12 cellular contexts compared by ENCODE assay signal in the genomic region with DNA sequence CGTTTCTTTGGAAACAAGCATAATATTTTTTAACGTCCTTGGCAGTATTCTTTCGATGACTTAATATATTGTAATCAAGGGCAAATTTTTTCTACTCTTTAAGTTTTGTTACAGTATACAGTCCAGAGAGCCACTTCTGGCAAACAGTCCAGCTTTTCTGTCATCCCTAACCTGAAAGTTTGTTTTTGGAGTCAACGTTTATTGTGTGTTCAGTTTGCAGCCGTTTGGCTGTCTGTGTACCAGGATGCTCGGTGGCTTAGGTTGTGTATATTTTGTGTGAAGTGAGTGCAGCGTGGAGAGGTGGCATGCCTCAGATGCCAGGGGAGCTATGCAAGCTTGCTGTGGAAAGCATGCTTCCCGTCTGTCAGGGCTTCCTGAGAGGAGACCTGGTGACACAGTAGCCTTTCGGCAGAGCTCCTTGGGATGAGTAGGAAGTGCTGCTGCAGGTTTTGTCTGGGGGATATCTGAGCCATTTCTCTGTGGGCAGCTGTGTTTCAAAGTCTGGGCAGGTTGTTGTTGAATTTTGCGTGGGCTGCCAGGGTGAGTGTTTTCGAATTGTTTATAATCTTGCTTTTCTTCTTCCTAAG. TPM values are rescaled to one million over a fixed set of nuclear protein-coding genes. Genes with fewer than 3 reads are reported as not detected.
DNase-seq lines count a peak whose midpoint lies in the region; ATAC-seq and TF ChIP-seq lines count a peak whose summit lies in the region.
"Had no signal": no experiment of that assay in that cellular context is flagged by ENCODE, and none has a peak within 500 bp of the region (broad histone marks: within the 10 kb centered on the region; RNA-seq: fewer than 3 reads in every experiment).

No MANE protein-coding gene starts in this region.

- H3K4me3 ChIP-seq in gastroesophageal sphincter (peak overlapping the region; percentile 8 to 28), dorsolateral prefrontal cortex (peak overlapping the region in 11 of 59 donors; percentile 2 to 31 (median 13))

- ATAC-seq in WTC11, result no peak
- peak; percentile 63 for ATAC-seq in gastroesophageal sphincter
- no peak for ATAC-seq in HG03280 (IDR thresholded peaks at IDR 0.05; ENCODE audit: unreplicated experiment)
- ATAC-seq in HG03095 (IDR thresholded peaks at IDR 0.05; ENCODE audit: unreplicated experiment), result no peak

- CTCF ChIA-PET in WTC11 (lab: Charles Lee), result interaction anchor here (0.6 to 2.7 kb wide), 18 partner anchors 10 to 1825 kb away, joined by 3 to 26 read pairs (median 5); a partner anchor contains a TSS

- peaks cover 0 to 7% of the 10 kb centered on the region in 2 donors for H3K36me3 ChIP-seq in gastroesophageal sphincter

- no peak overlapping the region for H3K4me3 Mint-ChIP-seq in WTC11
- H3K4me3 Mint-ChIP-seq in neural crest cell, result no peak overlapping the region
- no peak overlapping the region for H3K4me3 Mint-ChIP-seq in glutamatergic neuron (ENCODE audit: unreplicated experiment)
- H3K4me3 Mint-ChIP-seq: B cell, naive B cell had no signal

- no peaks in the 10 kb centered on the region for H3K27me3 Mint-ChIP-seq in WTC11 (ENCODE audit: low read depth)
- no peaks in the 10 kb centered on the region for H3K27me3 Mint-ChIP-seq in neural crest cell (ENCODE audit: low read depth)
- H3K27me3 Mint-ChIP-seq in glutamatergic neuron (ENCODE audit: unreplicated experiment), result peaks cover 1% of the 10 kb centered on the region
- H3K27me3 Mint-ChIP-seq: B cell, naive B cell had no signal

- POLR2A ChIA-PET in WTC11 (lab: Charles Lee), result no interaction called here

- in situ Hi-C loops in ACHN (cut with HindIII; ENCODE audit: low pct_ligation_motif_present, low pct_unique_long_range_greater_than_20kb, low sequenced_read_pairs), result no loop called here

- H3K27me3 ChIP-seq in gastroesophageal sphincter (no peaks in the 10 kb centered on the region), dorsolateral prefrontal cortex (no peaks in the 10 kb centered on the region)

- peak overlapping the region; percentile 81 to 96 (median 82) for H3K27ac ChIP-seq in gastroesophageal sphincter
- H3K27ac ChIP-seq in dorsolateral prefrontal cortex, result peak overlapping the region in 7 of 59 donors; percentile 3 to 48 (median 34)

- no peak for TF ChIP-seq EP300 in gastroesophageal sphincter (IDR thresholded peaks at IDR 0.05)

- H3K36me3 Mint-ChIP-seq in WTC11 (no peaks in the 10 kb centered on the region), neural crest cell (ENCODE audit: low read depth) (peaks cover 7% of the 10 kb centered on the region), glutamatergic neuron (ENCODE audit: unreplicated experiment) (no peaks in the 10 kb centered on the region)
- H3K36me3 Mint-ChIP-seq: naive B cell had no signal

- H3K9me3 ChIP-seq in gastroesophageal sphincter, result no peaks in the 10 kb centered on the region

- no peak for TF ChIP-seq CTCF in WTC11 (IDR thresholded peaks at IDR 0.05)
- no peak for TF ChIP-seq CTCF in gastroesophageal sphincter (IDR thresholded peaks at IDR 0.05)
- TF ChIP-seq CTCF in neural crest cell (conservative IDR thresholded peaks at IDR 0.05), result no peak
- no peak for TF ChIP-seq CTCF in dorsolateral prefrontal cortex (IDR thresholded peaks at IDR 0.05 in 54 of 56, conservative IDR thresholded peaks at IDR 0.05 in 2 of 56; ENCODE audit: low read depth in 1 of 56, partially characterized antibody in 56 of 56)
- no peak for TF ChIP-seq CTCF in glutamatergic neuron (IDR thresholded peaks at IDR 0.05; ENCODE audit: partially characterized antibody, unreplicated experiment)

- TF ChIP-seq POLR2A in gastroesophageal sphincter (IDR thresholded peaks at IDR 0.05), result no peak

- DNase-seq in ACHN, result peak; percentile 64
- no peak for DNase-seq in WTC11 (ENCODE audit: low spot score)
- no peak for DNase-seq in neural crest cell (ENCODE audit: low read depth, low spot score)
- DNase-seq in dorsolateral prefrontal cortex, result no peak
- no peak for DNase-seq in glutamatergic neuron
- DNase-seq: effector CD4-positive, alpha-beta T cell; naive B cell; SHP77 had no signal

- 12 to 19% methylated on average over 8 to 9 of the region's 11 CpGs for WGBS in gastroesophageal sphincter (ENCODE audit: low coverage in 1 of 2), 2 donors

- H3K9me3 Mint-ChIP-seq in WTC11 (no peaks in the 10 kb centered on the region), neural crest cell (no peaks in the 10 kb centered on the region), glutamatergic neuron (ENCODE audit: unreplicated experiment) (no peaks in the 10 kb centered on the region)
- H3K9me3 Mint-ChIP-seq: naive B cell had no signal

- intact Hi-C loops in dorsolateral prefrontal cortex (cut with DNase I), result no loop called here

- H3K4me1 Mint-ChIP-seq in WTC11 (peaks cover 30% of the 10 kb centered on the region), neural crest cell (peaks cover 8% of the 10 kb centered on the region), glutamatergic neuron (ENCODE audit: low read depth, unreplicated experiment) (no peaks in the 10 kb centered on the region)
- H3K4me1 Mint-ChIP-seq: B cell, naive B cell had no signal

- H3K27ac Mint-ChIP-seq in WTC11, result peak overlapping the region; percentile 11; the same call in 1 of the 2 replicates
- peak overlapping the region; percentile 21 for H3K27ac Mint-ChIP-seq in neural crest cell (ENCODE audit: unreplicated experiment)
- no peak overlapping the region for H3K27ac Mint-ChIP-seq in glutamatergic neuron (ENCODE audit: unreplicated experiment)
- H3K27ac Mint-ChIP-seq: B cell had no signal

- H3K4me1 ChIP-seq in gastroesophageal sphincter, result peaks cover 10 to 92% (median 46%) of the 10 kb centered on the region in 3 donors

TF ChIP-seq in WTC11, 78 proteins besides CTCF, POLR2A, EP300 and RAD21 (continues in another document):
- TF ChIP-seq SMAD3 (CRISPR knock-in tag; IDR thresholded peaks at IDR 0.05; ENCODE audit: borderline replicate concordance), result no peak
- TF ChIP-seq, protein P1, sequence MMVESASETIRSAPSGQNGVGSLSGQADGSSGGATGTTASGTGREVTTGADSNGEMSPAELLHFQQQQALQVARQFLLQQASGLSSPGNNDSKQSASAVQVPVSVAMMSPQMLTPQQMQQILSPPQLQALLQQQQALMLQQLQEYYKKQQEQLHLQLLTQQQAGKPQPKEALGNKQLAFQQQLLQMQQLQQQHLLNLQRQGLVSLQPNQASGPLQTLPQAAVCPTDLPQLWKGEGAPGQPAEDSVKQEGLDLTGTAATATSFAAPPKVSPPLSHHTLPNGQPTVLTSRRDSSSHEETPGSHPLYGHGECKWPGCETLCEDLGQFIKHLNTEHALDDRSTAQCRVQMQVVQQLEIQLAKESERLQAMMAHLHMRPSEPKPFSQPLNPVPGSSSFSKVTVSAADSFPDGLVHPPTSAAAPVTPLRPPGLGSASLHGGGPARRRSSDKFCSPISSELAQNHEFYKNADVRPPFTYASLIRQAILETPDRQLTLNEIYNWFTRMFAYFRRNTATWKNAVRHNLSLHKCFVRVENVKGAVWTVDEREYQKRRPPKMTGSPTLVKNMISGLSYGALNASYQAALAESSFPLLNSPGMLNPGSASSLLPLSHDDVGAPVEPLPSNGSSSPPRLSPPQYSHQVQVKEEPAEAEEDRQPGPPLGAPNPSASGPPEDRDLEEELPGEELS (CRISPR knock-in tag; IDR thresholded peaks at IDR 0.05), result no peak
- TF ChIP-seq, protein P2, sequence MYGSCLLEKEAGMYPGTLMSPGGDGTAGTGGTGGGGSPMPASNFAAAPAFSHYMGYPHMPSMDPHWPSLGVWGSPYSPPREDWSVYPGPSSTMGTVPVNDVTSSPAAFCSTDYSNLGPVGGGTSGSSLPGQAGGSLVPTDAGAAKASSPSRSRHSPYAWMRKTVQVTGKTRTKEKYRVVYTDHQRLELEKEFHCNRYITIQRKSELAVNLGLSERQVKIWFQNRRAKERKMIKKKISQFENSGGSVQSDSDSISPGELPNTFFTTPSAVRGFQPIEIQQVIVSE (CRISPR knock-in tag; IDR thresholded peaks at IDR 0.05; ENCODE audit: borderline replicate concordance), result no peak
- no peak for TF ChIP-seq SMAD4 (CRISPR knock-in tag; IDR thresholded peaks at IDR 0.05)
- no peak for TF ChIP-seq ZNF263 (CRISPR knock-in tag; IDR thresholded peaks at IDR 0.05; ENCODE audit: low read depth)
- TF ChIP-seq, protein P3, sequence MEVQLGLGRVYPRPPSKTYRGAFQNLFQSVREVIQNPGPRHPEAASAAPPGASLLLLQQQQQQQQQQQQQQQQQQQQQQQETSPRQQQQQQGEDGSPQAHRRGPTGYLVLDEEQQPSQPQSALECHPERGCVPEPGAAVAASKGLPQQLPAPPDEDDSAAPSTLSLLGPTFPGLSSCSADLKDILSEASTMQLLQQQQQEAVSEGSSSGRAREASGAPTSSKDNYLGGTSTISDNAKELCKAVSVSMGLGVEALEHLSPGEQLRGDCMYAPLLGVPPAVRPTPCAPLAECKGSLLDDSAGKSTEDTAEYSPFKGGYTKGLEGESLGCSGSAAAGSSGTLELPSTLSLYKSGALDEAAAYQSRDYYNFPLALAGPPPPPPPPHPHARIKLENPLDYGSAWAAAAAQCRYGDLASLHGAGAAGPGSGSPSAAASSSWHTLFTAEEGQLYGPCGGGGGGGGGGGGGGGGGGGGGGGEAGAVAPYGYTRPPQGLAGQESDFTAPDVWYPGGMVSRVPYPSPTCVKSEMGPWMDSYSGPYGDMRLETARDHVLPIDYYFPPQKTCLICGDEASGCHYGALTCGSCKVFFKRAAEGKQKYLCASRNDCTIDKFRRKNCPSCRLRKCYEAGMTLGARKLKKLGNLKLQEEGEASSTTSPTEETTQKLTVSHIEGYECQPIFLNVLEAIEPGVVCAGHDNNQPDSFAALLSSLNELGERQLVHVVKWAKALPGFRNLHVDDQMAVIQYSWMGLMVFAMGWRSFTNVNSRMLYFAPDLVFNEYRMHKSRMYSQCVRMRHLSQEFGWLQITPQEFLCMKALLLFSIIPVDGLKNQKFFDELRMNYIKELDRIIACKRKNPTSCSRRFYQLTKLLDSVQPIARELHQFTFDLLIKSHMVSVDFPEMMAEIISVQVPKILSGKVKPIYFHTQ (CRISPR knock-in tag; IDR thresholded peaks at IDR 0.05), result no peak

RNA-seq across cellular contexts. Expression of a gene that starts 14.7 kb away (rescaled TPM):
- total RNA-seq in WTC11 (2021) (14.2 to 15.2 TPM (median 14.5 TPM) in 3 replicates), gastroesophageal sphincter (100 to 1,000 TPM; 318 to 496 (median 327) TPM), neural crest cell (27.6 and 28.5 TPM in 2 replicates), dorsolateral prefrontal cortex (10 to 100 TPM in 116 of 120 experiments, 1 to 10 TPM in 4; 9.4 to 38.2 (median 15.2) TPM), glutamatergic neuron (ENCODE audit: unreplicated experiment) (0.76 TPM)

Comparison
In these comparisons a context has a peak if more than half of its experiments do, and no peak if none do; other contexts are left out.
1. RNA of a gene that starts 14.7 kb away (total RNA-seq): 318 to 496 TPM in gastroesophageal sphincter; 27.6 to 28.5 TPM in neural crest cell, 9.4 to 38.2 TPM in dorsolateral prefrontal cortex, 14.2 to 15.2 TPM in WTC11 and 0.76 TPM in glutamatergic neuron (single experiment); every median in the first group is over 4 times any median in the second.